ENCODE assay signal across 9 cellular contexts in genomic region chr20:63697868-63698545, GRCh38. TPM values are rescaled to one million over a fixed set of nuclear protein-coding genes. Genes with fewer than 3 reads are reported as not detected.
A peak's percentile ranks its signal among the peaks of the same experiment; 100 is the strongest.
DNase-seq lines count a peak whose midpoint lies in the region; FAIRE-seq and TF ChIP-seq lines count a peak whose summit lies in the region.
"Had no signal": no experiment of that assay in that cellular context is flagged by ENCODE, and none has a peak within 500 bp of the region (broad histone marks: within the 10 kb centered on the region; RNA-seq: fewer than 3 reads in every experiment).

No MANE protein-coding gene starts in this region.

- H3K4me2 ChIP-seq in OCI-LY3 (ENCODE audit: low read length), result peak overlapping the region; percentile 57
- H3K4me2 ChIP-seq in keratinocyte (ENCODE audit: control insufficient read depth, extremely low read depth, insufficient read depth, low read depth, low read length), result peak overlapping the region; percentile 99

- TF ChIP-seq CTCF in OCI-LY3 (IDR thresholded peaks at IDR 0.05; ENCODE audit: low read depth, low read length), result no peak
- TF ChIP-seq CTCF in keratinocyte (optimal IDR thresholded peaks at IDR 0.05 in 1 of 3, IDR thresholded peaks at IDR 0.05 in 1 of 3, conservative IDR thresholded peaks at IDR 0.05 in 1 of 3; ENCODE audit: extremely low read depth in 1 of 3, insufficient read depth in 2 of 3, low read length in 3 of 3), result no peak

- dilution Hi-C loops in keratinocyte (cut with MboI; ENCODE audit: extremely low pct_ligation_motif_present, low sequenced_read_pairs), result no loop called here

- H3K9me1 ChIP-seq in keratinocyte (ENCODE audit: control insufficient read depth, extremely low read depth, insufficient read depth, low read length), result no peaks in the 10 kb centered on the region

- H3K27me3 ChIP-seq in ACC112 (ENCODE audit: insufficient read depth, low read length) (no peaks in the 10 kb centered on the region), OCI-LY3 (ENCODE audit: low read depth, low read length) (no peaks in the 10 kb centered on the region), keratinocyte (ENCODE audit: control insufficient read depth, extremely low read depth, insufficient read depth, low read length) (no peaks in the 10 kb centered on the region)

- H3K4me1 ChIP-seq in ACC112 (ENCODE audit: control insufficient read depth, insufficient read depth, low read length, unreplicated experiment) (peaks cover 36% of the 10 kb centered on the region), OCI-LY3 (ENCODE audit: low read length) (peaks cover 26% of the 10 kb centered on the region), keratinocyte (ENCODE audit: control insufficient read depth, extremely low read depth, insufficient read depth, low read length) (peaks cover 45% of the 10 kb centered on the region)

- peaks cover 8% of the 10 kb centered on the region; the same call in 1 of the 2 replicates for H3K36me3 ChIP-seq in ACC112 (ENCODE audit: insufficient read depth, low read length)
- no peaks in the 10 kb centered on the region for H3K36me3 ChIP-seq in OCI-LY3 (replicated peaks; ENCODE audit: low read depth, low read length)
- peaks cover 2 to 8% of the 10 kb centered on the region in 2 experiments for H3K36me3 ChIP-seq in keratinocyte (ENCODE audit: control insufficient read depth in 2 of 2, extremely low read depth in 1 of 2, insufficient read depth in 2 of 2, low read length in 2 of 2)

- H3K27ac ChIP-seq in ACC112 (ENCODE audit: low read depth, low read length) (peak overlapping the region; percentile 97), OCI-LY3 (ENCODE audit: low read length) (peak overlapping the region; percentile 48; the same call in 1 of the 2 replicates), keratinocyte (ENCODE audit: control insufficient read depth, insufficient read depth, low read length) (peak overlapping the region; percentile 84)

- H4K20me1 ChIP-seq in OCI-LY3 (ENCODE audit: insufficient read depth, low read length) (no peaks in the 10 kb centered on the region), keratinocyte (ENCODE audit: control insufficient read depth, extremely low read depth, insufficient read depth, low read length) (no peaks in the 10 kb centered on the region)

- H2AFZ ChIP-seq in ACC112 (ENCODE audit: low read length, unreplicated experiment) (no peak overlapping the region), OCI-LY3 (ENCODE audit: low read depth, low read length) (no peak overlapping the region), keratinocyte (ENCODE audit: control insufficient read depth, low read length) (no peak overlapping the region)

- FAIRE-seq in keratinocyte (lab: Jason Lieb, UNC), result no peak

- no peaks in the 10 kb centered on the region for H3K9me3 ChIP-seq in OCI-LY3 (ENCODE audit: insufficient read depth, low read length)
- no peaks in the 10 kb centered on the region for H3K9me3 ChIP-seq in keratinocyte (ENCODE audit: control insufficient read depth, low read depth, low read length)

- H3K79me2 ChIP-seq in ACC112 (ENCODE audit: control insufficient read depth, insufficient read depth, low read length, unreplicated experiment) (no peaks in the 10 kb centered on the region), OCI-LY3 (ENCODE audit: low read length) (no peaks in the 10 kb centered on the region), keratinocyte (ENCODE audit: control insufficient read depth, insufficient read depth, low read length) (peaks cover 16% of the 10 kb centered on the region)

- DNase-seq in keratinocyte (ENCODE audit: low read depth, low spot score), result no peak
- DNase-seq in effector CD4-positive, alpha-beta T cell, result no peak
- DNase-seq in NCI-H1436 (lab: John Stamatoyannopoulos, UW), result no peak
- no peak for DNase-seq in GDM1 (lab: John Stamatoyannopoulos, UW)
- DNase-seq: CD4-positive, CD25-positive, alpha-beta regulatory T cell; NCI-H446 treated with DMSO at 0.1 percent for 48 hours; T-helper 9 cell had no signal

- H3K4me3 ChIP-seq in ACC112 (ENCODE audit: low read depth, low read length) (no peak overlapping the region), OCI-LY3 (ENCODE audit: low read length) (0 out of 2 replicates have a peak overlapping the region, but pooled peaks have one; percentile 34), keratinocyte (ENCODE audit: control insufficient read depth in 2 of 3, extremely low read depth in 1 of 3, insufficient read depth in 2 of 3, low read depth in 1 of 3, low read length in 3 of 3) (peak overlapping the region; percentile 55 to 92 (median 79))

- H3K9ac ChIP-seq in OCI-LY3 (ENCODE audit: low read length) (no peak overlapping the region), keratinocyte (ENCODE audit: control insufficient read depth, extremely low read depth, insufficient read depth, low read length) (peak overlapping the region; percentile 72)

RNA-seq across cellular contexts. Expression of gene TNFRSF6B, which starts 1.6 kb away (rescaled TPM):
- 51.9 to 151 TPM (median 58.1 TPM) in 3 replicates for polyA plus RNA-seq in keratinocyte
- polyA plus RNA-seq in keratinocyte (2011; ENCODE audit: low read depth), result not detected
- 22.8 and 142 TPM in 2 replicates for polyA plus RNA-seq in keratinocyte (2011; cell fraction: cytosol; rRNA removed)
- polyA plus RNA-seq in keratinocyte (2011; cell fraction: nucleus; rRNA removed), result 36.9 and 60.1 TPM in 2 replicates
- 0.62 and 194 TPM in 2 replicates for polyA plus RNA-seq in keratinocyte (2012; ENCODE audit: low replicate concordance)
- polyA minus RNA-seq in keratinocyte, result 16.6 to 69.8 TPM (median 21.5 TPM) in 3 replicates
- 176 TPM for polyA minus RNA-seq in keratinocyte (2011; cell fraction: cytosol; rRNA and poly(A)+ RNA removed)
- polyA minus RNA-seq in keratinocyte (2011; cell fraction: nucleus; rRNA and poly(A)+ RNA removed), result 25.7 and 29.0 TPM in 2 replicates
- polyA plus RNA-seq: CD4-positive, CD25-positive, alpha-beta regulatory T cell had no signal

RNA-seq across cellular contexts. Expression of gene ARFRP1, which starts 9.8 kb away (rescaled TPM):
- 29.7 to 37.4 TPM (median 30.4 TPM) in 3 replicates for polyA plus RNA-seq in keratinocyte
- polyA plus RNA-seq in keratinocyte (2011; ENCODE audit: low read depth), result 20.9 TPM
- polyA plus RNA-seq in keratinocyte (2011; cell fraction: cytosol; rRNA removed), result 15.8 and 25.3 TPM in 2 replicates
- 46.0 and 47.3 TPM in 2 replicates for polyA plus RNA-seq in keratinocyte (2011; cell fraction: nucleus; rRNA removed)
- 18.3 and 33.6 TPM in 2 replicates for polyA plus RNA-seq in keratinocyte (2012; ENCODE audit: low replicate concordance)
- polyA minus RNA-seq in keratinocyte, result 12.5 to 46.9 TPM (median 15.5 TPM) in 3 replicates
- polyA minus RNA-seq in keratinocyte (2011; cell fraction: cytosol; rRNA and poly(A)+ RNA removed), result 21.1 TPM
- polyA minus RNA-seq in keratinocyte (2011; cell fraction: nucleus; rRNA and poly(A)+ RNA removed), result 14.7 and 14.8 TPM in 2 replicates

RNA-seq across cellular contexts. Expression of gene ZGPAT, which starts 9.8 kb away (rescaled TPM):
- 7.8 to 13.5 TPM (median 12.2 TPM) in 3 replicates for polyA plus RNA-seq in keratinocyte
- 6.3 TPM for polyA plus RNA-seq in keratinocyte (2011; ENCODE audit: low read depth)
- 3.9 and 8.9 TPM in 2 replicates for polyA plus RNA-seq in keratinocyte (2011; cell fraction: cytosol; rRNA removed)
- polyA plus RNA-seq in keratinocyte (2011; cell fraction: nucleus; rRNA removed), result 24.4 and 29.3 TPM in 2 replicates
- polyA plus RNA-seq in keratinocyte (2012; ENCODE audit: low replicate concordance), result 9.7 and 18.1 TPM in 2 replicates
- polyA minus RNA-seq in keratinocyte, result 6.9 to 20.2 TPM (median 9.2 TPM) in 3 replicates
- 8.8 TPM for polyA minus RNA-seq in keratinocyte (2011; cell fraction: cytosol; rRNA and poly(A)+ RNA removed)
- polyA minus RNA-seq in keratinocyte (2011; cell fraction: nucleus; rRNA and poly(A)+ RNA removed), result 6.9 and 9.7 TPM in 2 replicates

RNA-seq across cellular contexts. Expression of gene LIME1, which starts 38.5 kb away (rescaled TPM):
- polyA plus RNA-seq in keratinocyte, result 0.60 to 3.5 TPM (median 0.75 TPM) in 3 replicates
- polyA plus RNA-seq in keratinocyte (2011; ENCODE audit: low read depth), result 0.29 TPM
- 0.13 and 1.2 TPM in 2 replicates for polyA plus RNA-seq in keratinocyte (2011; cell fraction: cytosol; rRNA removed)
- 9.4 and 13.5 TPM in 2 replicates for polyA plus RNA-seq in keratinocyte (2011; cell fraction: nucleus; rRNA removed)
- 1.5 TPM in 2 replicates for polyA plus RNA-seq in keratinocyte (2012; ENCODE audit: low replicate concordance)
- 0.45 to 0.59 TPM (median 0.52 TPM) in 3 replicates for polyA minus RNA-seq in keratinocyte
- polyA minus RNA-seq in keratinocyte (2011; cell fraction: cytosol; rRNA and poly(A)+ RNA removed), result not detected
- polyA minus RNA-seq in keratinocyte (2011; cell fraction: nucleus; rRNA and poly(A)+ RNA removed), result 3.3 and 6.1 TPM in 2 replicates

RNA-seq across cellular contexts. Expression of gene RTEL1, which starts 39.9 kb away (rescaled TPM):
- 7.7 to 12.4 TPM (median 11.2 TPM) in 3 replicates for polyA plus RNA-seq in keratinocyte
- 7.8 TPM for polyA plus RNA-seq in keratinocyte (2011; ENCODE audit: low read depth)
- polyA plus RNA-seq in keratinocyte (2011; cell fraction: cytosol; rRNA removed), result 4.5 and 4.8 TPM in 2 replicates
- polyA plus RNA-seq in keratinocyte (2011; cell fraction: nucleus; rRNA removed), result 31.9 and 39.3 TPM in 2 replicates
- polyA plus RNA-seq in keratinocyte (2012; ENCODE audit: low replicate concordance), result 3.2 and 9.4 TPM in 2 replicates
- 22.4 to 33.4 TPM (median 26.1 TPM) in 3 replicates for polyA minus RNA-seq in keratinocyte
- polyA minus RNA-seq in keratinocyte (2011; cell fraction: cytosol; rRNA and poly(A)+ RNA removed), result 11.3 TPM
- polyA minus RNA-seq in keratinocyte (2011; cell fraction: nucleus; rRNA and poly(A)+ RNA removed), result 13.1 and 25.1 TPM in 2 replicates
